Comparison of ENCODE assay signal across 20 cellular contexts in the genomic region with DNA sequence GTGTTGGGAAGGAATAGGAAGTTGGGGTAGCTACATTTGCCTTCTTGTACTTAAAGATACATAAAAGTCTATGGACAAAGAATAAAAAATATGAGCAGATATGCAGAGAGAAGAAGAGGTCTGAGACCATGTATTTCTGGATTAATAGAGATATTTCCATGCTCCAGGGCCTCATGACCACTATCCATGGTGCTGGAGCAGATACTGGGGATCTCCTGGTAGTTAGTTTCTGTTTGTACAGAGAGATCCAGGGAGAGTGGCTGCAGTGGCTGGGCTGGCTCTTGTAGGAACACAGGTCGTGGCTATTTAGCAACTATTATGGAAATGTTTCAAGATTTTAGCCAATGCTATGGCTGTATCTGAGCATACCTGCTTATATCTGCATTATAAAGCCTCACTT.
DNase-seq lines count a peak whose midpoint lies in the region; ATAC-seq and TF ChIP-seq lines count a peak whose summit lies in the region.
"Had no signal": no experiment of that assay in that cellular context is flagged by ENCODE, and none has a peak within 500 bp of the region (broad histone marks: within the 10 kb centered on the region; RNA-seq: fewer than 3 reads in every experiment).

No MANE protein-coding gene starts in this region.

- no peaks in the 10 kb centered on the region for H3K27me3 ChIP-seq in GM23338 (ENCODE audit: insufficient read depth)
- H3K27me3 ChIP-seq: BE2C, gastroesophageal sphincter had no signal

- H3K36me3 ChIP-seq in GM23338 (ENCODE audit: insufficient read depth) = no peaks in the 10 kb centered on the region
- H3K36me3 ChIP-seq: BE2C, gastroesophageal sphincter, lower lobe of right lung had no signal

- H3K36me3 Mint-ChIP-seq in GM23338 (ENCODE audit: low read depth) (no peaks in the 10 kb centered on the region), endothelial cell (ENCODE audit: low read depth, unreplicated experiment) (no peaks in the 10 kb centered on the region), nephron progenitor cell (ENCODE audit: low read depth) (no peaks in the 10 kb centered on the region)
- no peaks in the 10 kb centered on the region for H3K36me3 Mint-ChIP-seq in activated CD8-positive, alpha-beta memory T cell treated with anti-CD3 and anti-CD28 coated beads, Interleukin-2, amount 10 ng/mL, durations not matched to agents 7 days and 5 days

- H3K4me3 ChIP-seq in GM23338 = no peak overlapping the region
- H3K4me3 ChIP-seq: gastroesophageal sphincter, lower lobe of right lung, skin epidermis had no signal

- no peaks in the 10 kb centered on the region for H3K4me1 ChIP-seq in GM23338 (ENCODE audit: insufficient read depth)
- H3K4me1 ChIP-seq: BE2C, gastroesophageal sphincter, lower lobe of right lung had no signal

- no peaks in the 10 kb centered on the region for H3K9me3 Mint-ChIP-seq in GM23338
- H3K9me3 Mint-ChIP-seq in endothelial cell (ENCODE audit: unreplicated experiment) = no peaks in the 10 kb centered on the region
- H3K9me3 Mint-ChIP-seq in nephron progenitor cell = no peaks in the 10 kb centered on the region
- H3K9me3 Mint-ChIP-seq in activated CD8-positive, alpha-beta memory T cell treated with anti-CD3 and anti-CD28 coated beads, Interleukin-2, amount 10 ng/mL, durations not matched to agents 7 days and 5 days (ENCODE audit: low read depth) = no peaks in the 10 kb centered on the region

- H3K4me1 Mint-ChIP-seq in GM23338 (peaks cover 4% of the 10 kb centered on the region; the same call in 2 of the 3 replicates), endothelial cell (ENCODE audit: unreplicated experiment) (no peaks in the 10 kb centered on the region), nephron progenitor cell (no peaks in the 10 kb centered on the region)
- no peaks in the 10 kb centered on the region for H3K4me1 Mint-ChIP-seq in activated CD8-positive, alpha-beta memory T cell treated with anti-CD3 and anti-CD28 coated beads, Interleukin-2, amount 10 ng/mL, durations not matched to agents 7 days and 5 days

- TF ChIP-seq CTCF in GM23338 (conservative IDR thresholded peaks at IDR 0.05; ENCODE audit: low read depth in 2 of 2) = no peak
- TF ChIP-seq CTCF in endothelial cell (IDR thresholded peaks at IDR 0.05; ENCODE audit: unreplicated experiment) = no peak
- no peak for TF ChIP-seq CTCF in nephron progenitor cell (IDR thresholded peaks at IDR 0.05)

- H3K79me2 ChIP-seq in GM23338 (replicated peaks; ENCODE audit: insufficient read depth) = no peaks in the 10 kb centered on the region

- H3K4me3 Mint-ChIP-seq in GM23338 (no peak overlapping the region), endothelial cell (ENCODE audit: unreplicated experiment) (no peak overlapping the region), nephron progenitor cell (no peak overlapping the region)
- no peak overlapping the region for H3K4me3 Mint-ChIP-seq in activated CD8-positive, alpha-beta memory T cell treated with anti-CD3 and anti-CD28 coated beads, Interleukin-2, amount 10 ng/mL, durations not matched to agents 7 days and 5 days

- H3K9me2 ChIP-seq in GM23338 (ENCODE audit: insufficient read depth) = no peaks in the 10 kb centered on the region

- no peak overlapping the region for H3K4me2 ChIP-seq in GM23338

- H3F3A ChIP-seq in GM23338 (replicated peaks; ENCODE audit: low read depth) = no peaks in the 10 kb centered on the region

- ATAC-seq in GM23338 = peak; percentile 76
- ATAC-seq in HG02885 (IDR thresholded peaks at IDR 0.05; ENCODE audit: poor library complexity, unreplicated experiment) = no peak
- no peak for ATAC-seq in activated CD8-positive, alpha-beta memory T cell treated with anti-CD3 and anti-CD28 coated beads, Interleukin-2, amount 10 ng/mL, durations not matched to agents 7 days and 5 days
- ATAC-seq: gastroesophageal sphincter, lower lobe of right lung had no signal

- no peaks in the 10 kb centered on the region for H4K20me1 ChIP-seq in GM23338 (replicated peaks; ENCODE audit: insufficient read depth)

- no peak overlapping the region for H3K27ac ChIP-seq in GM23338 (ENCODE audit: low read depth)
- H3K27ac ChIP-seq: gastroesophageal sphincter, lower lobe of right lung, skin epidermis had no signal

- no peak overlapping the region for H3K27ac Mint-ChIP-seq in GM23338
- no peak overlapping the region for H3K27ac Mint-ChIP-seq in endothelial cell (ENCODE audit: unreplicated experiment)
- H3K27ac Mint-ChIP-seq in nephron progenitor cell = no peak overlapping the region
- no peak overlapping the region for H3K27ac Mint-ChIP-seq in activated CD8-positive, alpha-beta memory T cell treated with anti-CD3 and anti-CD28 coated beads, Interleukin-2, amount 10 ng/mL, durations not matched to agents 7 days and 5 days

- CTCF ChIA-PET in activated CD8-positive, alpha-beta memory T cell treated with anti-CD3 and anti-CD28 coated beads, Interleukin-2, amount 10 ng/mL, durations not matched to agents 7 days and 5 days (lab: Charles Lee) = no interaction called here

- H2AFZ ChIP-seq in GM23338 = no peak overlapping the region

- H3K27me3 Mint-ChIP-seq in GM23338 (ENCODE audit: insufficient read depth, low read depth, poor library complexity) (no peaks in the 10 kb centered on the region), endothelial cell (ENCODE audit: unreplicated experiment) (no peaks in the 10 kb centered on the region), nephron progenitor cell (ENCODE audit: low read depth, poor library complexity) (peaks cover 9% of the 10 kb centered on the region)
- peaks cover 9% of the 10 kb centered on the region for H3K27me3 Mint-ChIP-seq in activated CD8-positive, alpha-beta memory T cell treated with anti-CD3 and anti-CD28 coated beads, Interleukin-2, amount 10 ng/mL, durations not matched to agents 7 days and 5 days

- peak; percentile 10 for DNase-seq in GM23338 (ENCODE audit: low spot score)
- peak; percentile 12 for DNase-seq in endothelial cell (ENCODE audit: low spot score)
- DNase-seq in nephron progenitor cell = peak; percentile 33
- no peak for DNase-seq in NCI-H226
- no peak for DNase-seq in activated CD8-positive, alpha-beta memory T cell treated with anti-CD3 and anti-CD28 coated beads, Interleukin-2, amount 10 ng/mL, durations not matched to agents 7 days and 5 days
- DNase-seq: activated CD4-positive, alpha-beta T cell treated with anti-CD3 and anti-CD28 coated beads for 1 hour; activated CD8-positive, alpha-beta memory T cell treated with anti-CD3 and anti-CD28 coated beads, Interleukin-2, amount 50 U/mL, for 4 hours; activated effector memory CD4-positive, alpha-beta T cell treated with anti-CD3 and anti-CD28 coated beads, Interleukin-2, amount 50 U/mL, for 16 hours; BE2C; H7; lower lobe of right lung; NCI-H1436 treated with DMSO at 0.1 percent for 48 hours; SHP77; stimulated activated CD4-positive, alpha-beta T cell treated with anti-CD3 and anti-CD28 coated beads, Interleukin-4, amount 100 ng/mL, for 24 hours; substantia nigra; T-helper 2 cell had no signal

TF ChIP-seq in GM23338, 12 proteins besides CTCF, POLR2A, EP300 and RAD21 (continues in another document):
- TF ChIP-seq, protein P1, sequence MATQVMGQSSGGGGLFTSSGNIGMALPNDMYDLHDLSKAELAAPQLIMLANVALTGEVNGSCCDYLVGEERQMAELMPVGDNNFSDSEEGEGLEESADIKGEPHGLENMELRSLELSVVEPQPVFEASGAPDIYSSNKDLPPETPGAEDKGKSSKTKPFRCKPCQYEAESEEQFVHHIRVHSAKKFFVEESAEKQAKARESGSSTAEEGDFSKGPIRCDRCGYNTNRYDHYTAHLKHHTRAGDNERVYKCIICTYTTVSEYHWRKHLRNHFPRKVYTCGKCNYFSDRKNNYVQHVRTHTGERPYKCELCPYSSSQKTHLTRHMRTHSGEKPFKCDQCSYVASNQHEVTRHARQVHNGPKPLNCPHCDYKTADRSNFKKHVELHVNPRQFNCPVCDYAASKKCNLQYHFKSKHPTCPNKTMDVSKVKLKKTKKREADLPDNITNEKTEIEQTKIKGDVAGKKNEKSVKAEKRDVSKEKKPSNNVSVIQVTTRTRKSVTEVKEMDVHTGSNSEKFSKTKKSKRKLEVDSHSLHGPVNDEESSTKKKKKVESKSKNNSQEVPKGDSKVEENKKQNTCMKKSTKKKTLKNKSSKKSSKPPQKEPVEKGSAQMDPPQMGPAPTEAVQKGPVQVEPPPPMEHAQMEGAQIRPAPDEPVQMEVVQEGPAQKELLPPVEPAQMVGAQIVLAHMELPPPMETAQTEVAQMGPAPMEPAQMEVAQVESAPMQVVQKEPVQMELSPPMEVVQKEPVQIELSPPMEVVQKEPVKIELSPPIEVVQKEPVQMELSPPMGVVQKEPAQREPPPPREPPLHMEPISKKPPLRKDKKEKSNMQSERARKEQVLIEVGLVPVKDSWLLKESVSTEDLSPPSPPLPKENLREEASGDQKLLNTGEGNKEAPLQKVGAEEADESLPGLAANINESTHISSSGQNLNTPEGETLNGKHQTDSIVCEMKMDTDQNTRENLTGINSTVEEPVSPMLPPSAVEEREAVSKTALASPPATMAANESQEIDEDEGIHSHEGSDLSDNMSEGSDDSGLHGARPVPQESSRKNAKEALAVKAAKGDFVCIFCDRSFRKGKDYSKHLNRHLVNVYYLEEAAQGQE (IDR thresholded peaks at IDR 0.05; ENCODE audit: unreplicated experiment) = peak; percentile 76

TF ChIP-seq in PFSK-1, 5 proteins besides CTCF, POLR2A, EP300 and RAD21 (continues in another document):
- TF ChIP-seq TAF1 (IDR thresholded peaks at IDR 0.05; ENCODE audit: borderline replicate concordance, insufficient read depth, low read length) = no peak
- TF ChIP-seq FOXP2 (optimal IDR thresholded peaks at IDR 0.05; ENCODE audit: borderline replicate concordance, extremely low read depth, extremely low read length, insufficient read depth) = no peak

Comparison
In these comparisons a context has a peak if more than half of its experiments do, and no peak if none do; other contexts are left out.
1. DNase-seq: peak in GM23338 (single experiment), endothelial cell (single experiment) and nephron progenitor cell (single experiment); none in NCI-H226 (single experiment) and activated CD8-positive, alpha-beta memory T cell treated with anti-CD3 and anti-CD28 coated beads, Interleukin-2, amount 10 ng/mL, durations not matched to agents 7 days and 5 days (single experiment).